ENCODE assay signal across 1 cellular context in genomic region chr9:90774682-90775081, GRCh38.
TF ChIP-seq lines count a peak whose summit lies in the region.

No MANE protein-coding gene starts in this region.

TF ChIP-seq in GM12878, 131 proteins besides CTCF, POLR2A, EP300 and RAD21 (continued from another document):
- TF ChIP-seq ZBTB40 (IDR thresholded peaks at IDR 0.05; ENCODE audit: borderline replicate concordance) (no peak), ZNF592 (IDR thresholded peaks at IDR 0.05) (no peak), EGR1 (IDR thresholded peaks at IDR 0.05; ENCODE audit: borderline replicate concordance in 1 of 2, low read depth in 2 of 2, low read length in 2 of 2) (no peak), GATAD2B (conservative IDR thresholded peaks at IDR 0.05; ENCODE audit: low read depth) (0 out of 2 replicates have a peak, but pooled peaks have one; percentile 48), PAX5 (IDR thresholded peaks at IDR 0.05; ENCODE audit: borderline replicate concordance, low read depth, low read length) (peak; percentile 70; the same call in 1 of the 2 replicates), TCF3 (IDR thresholded peaks at IDR 0.05; ENCODE audit: borderline replicate concordance, insufficient read depth, low read depth, low read length) (peak; percentile 61; the same call in 1 of the 2 replicates), CBFB (IDR thresholded peaks at IDR 0.05; ENCODE audit: low read depth) (peak; percentile 86), ZNF217 (IDR thresholded peaks at IDR 0.05) (no peak), BHLHE40 (IDR thresholded peaks at IDR 0.05; ENCODE audit: borderline replicate concordance in 1 of 2, low read depth in 2 of 2, low read length in 1 of 2) (peak; percentile 41 to 63; a peak in 2 of 4 replicates), ASH2L (IDR thresholded peaks at IDR 0.05; ENCODE audit: borderline replicate concordance, low read depth) (no peak), MAX (IDR thresholded peaks at IDR 0.05; ENCODE audit: low read depth, low read length) (no peak), POU2F2 (IDR thresholded peaks at IDR 0.05; ENCODE audit: borderline replicate concordance, low read depth, low read length) (0 out of 3 replicates have a peak, but pooled peaks have one; percentile 46), NBN (IDR thresholded peaks at IDR 0.05) (0 out of 2 replicates have a peak, but pooled peaks have one; percentile 25), RB1 (IDR thresholded peaks at IDR 0.05; ENCODE audit: borderline replicate concordance) (no peak), SPI1 (IDR thresholded peaks at IDR 0.05; ENCODE audit: borderline replicate concordance, insufficient read depth, low read depth, low read length) (peak; percentile 89), ZBTB11 (CRISPR knock-in tag; IDR thresholded peaks at IDR 0.05) (no peak), BMI1 (IDR thresholded peaks at IDR 0.05; ENCODE audit: borderline replicate concordance) (no peak), TAF1 (IDR thresholded peaks at IDR 0.05; ENCODE audit: borderline replicate concordance, low read depth, low read length) (no peak), ZBTB33 (IDR thresholded peaks at IDR 0.05) (no peak), BCL11A (IDR thresholded peaks at IDR 0.05; ENCODE audit: low read depth, low read length) (peak; percentile 61; the same call in 1 of the 2 replicates), DPF2 (IDR thresholded peaks at IDR 0.05) (peak; percentile 74), MEF2B (IDR thresholded peaks at IDR 0.05; ENCODE audit: partially characterized antibody, poor library complexity, severe bottlenecking) (peak; percentile 27), IRF4 (IDR thresholded peaks at IDR 0.05; ENCODE audit: low read depth, low read length) (peak; percentile 83; the same call in 1 of the 2 replicates)
